Comparison of ENCODE assay signal across 1 cellular context in the genomic region with DNA sequence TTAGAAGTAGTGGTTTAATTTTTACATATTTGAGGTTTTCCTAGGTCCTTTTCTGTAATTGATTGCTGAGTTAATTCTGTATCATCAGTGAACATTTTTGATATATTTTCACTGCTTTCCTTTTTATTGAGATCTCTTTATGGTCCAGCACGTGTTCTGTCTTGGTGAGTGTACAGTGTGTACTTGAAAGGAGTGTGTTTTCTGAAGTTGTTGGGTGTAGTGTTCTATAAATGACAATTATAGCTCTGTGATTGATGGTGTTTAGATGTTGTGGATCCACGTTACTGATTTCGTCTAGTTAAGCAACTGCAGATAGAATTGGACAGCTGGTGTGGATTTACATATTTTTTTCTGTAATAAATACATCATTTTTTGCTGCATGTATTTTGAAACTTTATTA.
TF ChIP-seq lines count a peak whose summit lies in the region.

No MANE protein-coding gene starts in this region.

TF ChIP-seq in WTC11, 78 proteins besides CTCF, POLR2A, EP300 and RAD21 (continued from another document):
- TF ChIP-seq, protein P1, sequence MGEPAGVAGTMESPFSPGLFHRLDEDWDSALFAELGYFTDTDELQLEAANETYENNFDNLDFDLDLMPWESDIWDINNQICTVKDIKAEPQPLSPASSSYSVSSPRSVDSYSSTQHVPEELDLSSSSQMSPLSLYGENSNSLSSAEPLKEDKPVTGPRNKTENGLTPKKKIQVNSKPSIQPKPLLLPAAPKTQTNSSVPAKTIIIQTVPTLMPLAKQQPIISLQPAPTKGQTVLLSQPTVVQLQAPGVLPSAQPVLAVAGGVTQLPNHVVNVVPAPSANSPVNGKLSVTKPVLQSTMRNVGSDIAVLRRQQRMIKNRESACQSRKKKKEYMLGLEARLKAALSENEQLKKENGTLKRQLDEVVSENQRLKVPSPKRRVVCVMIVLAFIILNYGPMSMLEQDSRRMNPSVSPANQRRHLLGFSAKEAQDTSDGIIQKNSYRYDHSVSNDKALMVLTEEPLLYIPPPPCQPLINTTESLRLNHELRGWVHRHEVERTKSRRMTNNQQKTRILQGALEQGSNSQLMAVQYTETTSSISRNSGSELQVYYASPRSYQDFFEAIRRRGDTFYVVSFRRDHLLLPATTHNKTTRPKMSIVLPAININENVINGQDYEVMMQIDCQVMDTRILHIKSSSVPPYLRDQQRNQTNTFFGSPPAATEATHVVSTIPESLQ (CRISPR knock-in tag; IDR thresholded peaks at IDR 0.05), result no peak
- TF ChIP-seq, protein P2, sequence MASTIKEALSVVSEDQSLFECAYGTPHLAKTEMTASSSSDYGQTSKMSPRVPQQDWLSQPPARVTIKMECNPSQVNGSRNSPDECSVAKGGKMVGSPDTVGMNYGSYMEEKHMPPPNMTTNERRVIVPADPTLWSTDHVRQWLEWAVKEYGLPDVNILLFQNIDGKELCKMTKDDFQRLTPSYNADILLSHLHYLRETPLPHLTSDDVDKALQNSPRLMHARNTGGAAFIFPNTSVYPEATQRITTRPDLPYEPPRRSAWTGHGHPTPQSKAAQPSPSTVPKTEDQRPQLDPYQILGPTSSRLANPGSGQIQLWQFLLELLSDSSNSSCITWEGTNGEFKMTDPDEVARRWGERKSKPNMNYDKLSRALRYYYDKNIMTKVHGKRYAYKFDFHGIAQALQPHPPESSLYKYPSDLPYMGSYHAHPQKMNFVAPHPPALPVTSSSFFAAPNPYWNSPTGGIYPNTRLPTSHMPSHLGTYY (CRISPR knock-in tag; IDR thresholded peaks at IDR 0.05), result no peak
- TF ChIP-seq IRF2 (CRISPR knock-in tag; IDR thresholded peaks at IDR 0.05; ENCODE audit: borderline replicate concordance, low read depth) (no peak), ELF4 (CRISPR knock-in tag; IDR thresholded peaks at IDR 0.05; ENCODE audit: low read depth) (no peak), ESRRA (CRISPR knock-in tag; IDR thresholded peaks at IDR 0.05; ENCODE audit: borderline replicate concordance) (no peak), ZNF423 (CRISPR knock-in tag; IDR thresholded peaks at IDR 0.05) (no peak), OVOL2 (CRISPR knock-in tag; IDR thresholded peaks at IDR 0.05; ENCODE audit: borderline replicate concordance) (no peak), ATF3 (CRISPR knock-in tag; conservative IDR thresholded peaks at IDR 0.05) (no peak), FOXP4 (CRISPR knock-in tag; IDR thresholded peaks at IDR 0.05) (no peak), GRHL2 (CRISPR knock-in tag; IDR thresholded peaks at IDR 0.05; ENCODE audit: insufficient replicate concordance, severe bottlenecking) (no peak), TCF7 (CRISPR knock-in tag; IDR thresholded peaks at IDR 0.05; ENCODE audit: low read depth) (no peak), USF1 (CRISPR knock-in tag; IDR thresholded peaks at IDR 0.05) (no peak), RELA (CRISPR knock-in tag; IDR thresholded peaks at IDR 0.05; ENCODE audit: borderline replicate concordance) (no peak), E2F5 (CRISPR knock-in tag; IDR thresholded peaks at IDR 0.05) (no peak)
- TF ChIP-seq, protein P3, sequence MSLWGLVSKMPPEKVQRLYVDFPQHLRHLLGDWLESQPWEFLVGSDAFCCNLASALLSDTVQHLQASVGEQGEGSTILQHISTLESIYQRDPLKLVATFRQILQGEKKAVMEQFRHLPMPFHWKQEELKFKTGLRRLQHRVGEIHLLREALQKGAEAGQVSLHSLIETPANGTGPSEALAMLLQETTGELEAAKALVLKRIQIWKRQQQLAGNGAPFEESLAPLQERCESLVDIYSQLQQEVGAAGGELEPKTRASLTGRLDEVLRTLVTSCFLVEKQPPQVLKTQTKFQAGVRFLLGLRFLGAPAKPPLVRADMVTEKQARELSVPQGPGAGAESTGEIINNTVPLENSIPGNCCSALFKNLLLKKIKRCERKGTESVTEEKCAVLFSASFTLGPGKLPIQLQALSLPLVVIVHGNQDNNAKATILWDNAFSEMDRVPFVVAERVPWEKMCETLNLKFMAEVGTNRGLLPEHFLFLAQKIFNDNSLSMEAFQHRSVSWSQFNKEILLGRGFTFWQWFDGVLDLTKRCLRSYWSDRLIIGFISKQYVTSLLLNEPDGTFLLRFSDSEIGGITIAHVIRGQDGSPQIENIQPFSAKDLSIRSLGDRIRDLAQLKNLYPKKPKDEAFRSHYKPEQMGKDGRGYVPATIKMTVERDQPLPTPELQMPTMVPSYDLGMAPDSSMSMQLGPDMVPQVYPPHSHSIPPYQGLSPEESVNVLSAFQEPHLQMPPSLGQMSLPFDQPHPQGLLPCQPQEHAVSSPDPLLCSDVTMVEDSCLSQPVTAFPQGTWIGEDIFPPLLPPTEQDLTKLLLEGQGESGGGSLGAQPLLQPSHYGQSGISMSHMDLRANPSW (CRISPR knock-in tag; conservative IDR thresholded peaks at IDR 0.05; ENCODE audit: low read depth), result no peak
- TF ChIP-seq, protein P4, sequence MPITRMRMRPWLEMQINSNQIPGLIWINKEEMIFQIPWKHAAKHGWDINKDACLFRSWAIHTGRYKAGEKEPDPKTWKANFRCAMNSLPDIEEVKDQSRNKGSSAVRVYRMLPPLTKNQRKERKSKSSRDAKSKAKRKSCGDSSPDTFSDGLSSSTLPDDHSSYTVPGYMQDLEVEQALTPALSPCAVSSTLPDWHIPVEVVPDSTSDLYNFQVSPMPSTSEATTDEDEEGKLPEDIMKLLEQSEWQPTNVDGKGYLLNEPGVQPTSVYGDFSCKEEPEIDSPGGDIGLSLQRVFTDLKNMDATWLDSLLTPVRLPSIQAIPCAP (CRISPR knock-in tag; IDR thresholded peaks at IDR 0.05), result no peak
